38 cellular contexts compared by ENCODE assay signal in genomic region chr14:76657404-76657803, GRCh38.
"Had no signal": no experiment of that assay in that cellular context is flagged by ENCODE, and none has a peak within 500 bp of the region (broad histone marks: within the 10 kb centered on the region; RNA-seq: fewer than 3 reads in every experiment).

No MANE protein-coding gene starts in this region.

- H3K27ac Mint-ChIP-seq: activated naive CD4-positive, alpha-beta T cell treated with anti-CD3 and anti-CD28 coated beads for 36 hours; activated naive CD4-positive, alpha-beta T cell treated with anti-CD3 and anti-CD28 coated beads, Interleukin-2, amount 10 ng/mL, durations not matched to agents 7 days and 5 days; activated naive CD4-positive, alpha-beta T cell treated with anti-CD3 and anti-CD28 coated beads, Interleukin-2, amount 50 U/mL, for 24 hours; activated naive CD4-positive, alpha-beta T cell treated with anti-CD3 and anti-CD28 coated beads, Interleukin-2, amount 50 U/mL, for 72 hours; activated naive CD8-positive, alpha-beta T cell; activated naive CD8-positive, alpha-beta T cell treated with anti-CD3 and anti-CD28 coated beads, Interleukin-2, amount 50 U/mL, for 24 hours; activated T-cell treated with anti-CD3 and anti-CD28 coated beads, Interleukin-2, amount 50 U/mL, for 24 hours; activated T-cell treated with anti-CD3 and anti-CD28 coated beads, Interleukin-2, amount 50 U/mL, for 72 hours; activated T-helper 1 cell treated with anti-CD3 and anti-CD28 coated beads, Interleukin-12 subunit alpha, Interleukin-12 subunit beta, Interleukin-2, Interleukin-4 antibody, amounts not matched to agents 30 ng/mL and 10 ng/mL and 1 ng/mL, durations not matched to agents 14 hours and 24 hours and 36 hours; activated T-helper 17 cell treated with anti-CD3 and anti-CD28 coated beads, Interleukin-2, amount 50 U/mL, for 72 hours; activated T-helper 2 cell treated with anti-CD3 and anti-CD28 coated beads, Interferon-gamma antibody, Interleukin-2, Interleukin-4, amounts not matched to agents 10 μg/mL and 5 μg/mL and 100 μg/mL, durations not matched to agents 14 hours and 24 hours and 36 hours; brain had no signal

- DNase-seq: activated effector memory CD4-positive, alpha-beta T cell treated with anti-CD3 and anti-CD28 coated beads, Interleukin-2, amount 50 U/mL, for 16 hours; activated effector memory CD4-positive, alpha-beta T cell treated with Interleukin-2 at 50 U/mL for 16 hours; activated gamma-delta T cell; activated gamma-delta T cell treated with Interleukin-2 at 50 U/mL for 16 hours; activated naive CD4-positive, alpha-beta T cell; activated naive CD4-positive, alpha-beta T cell treated with anti-CD3 and anti-CD28 coated beads for 36 hours; activated naive CD4-positive, alpha-beta T cell treated with anti-CD3 and anti-CD28 coated beads, Interleukin-2, amount 10 ng/mL, durations not matched to agents 7 days and 5 days; activated naive CD4-positive, alpha-beta T cell treated with anti-CD3 and anti-CD28 coated beads, Interleukin-2, amount 50 U/mL, for 16 hours; activated naive CD4-positive, alpha-beta T cell treated with Interleukin-2 at 50 U/mL for 16 hours; activated naive CD8-positive, alpha-beta T cell treated with anti-CD3 and anti-CD28 coated beads, Interleukin-2, amount 50 U/mL, for 24 hours; activated T-cell treated with anti-CD3 and anti-CD28 coated beads, Interleukin-2, amount 50 U/mL, for 1 hour; activated T-cell treated with anti-CD3 and anti-CD28 coated beads, Interleukin-2, amount 50 U/mL, for 24 hours; activated T-cell treated with anti-CD3 and anti-CD28 coated beads, Interleukin-2, amount 50 U/mL, for 4 hours; activated T-cell treated with anti-CD3 and anti-CD28 coated beads, Interleukin-2, amount 50 U/mL, for 48 hours; activated T-cell treated with anti-CD3 and anti-CD28 coated beads, Interleukin-2, amount 50 U/mL, for 72 hours; adrenal gland; amniotic stem cell; amygdala; anterior cingulate cortex; body of pancreas; brain microvascular endothelial cell; caudate nucleus; central memory CD4-positive, alpha-beta T cell; cerebellar nuclear complex had no signal

- ATAC-seq: activated naive CD4-positive, alpha-beta T cell treated with anti-CD3 and anti-CD28 coated beads, Interleukin-2, amount 50 U/mL, for 72 hours; activated naive CD8-positive, alpha-beta T cell treated with anti-CD3 and anti-CD28 coated beads, Interleukin-2, amount 50 U/mL, for 24 hours; activated T-cell treated with anti-CD3 and anti-CD28 coated beads, Interleukin-2, amount 50 U/mL, for 4 hours; activated T-cell treated with anti-CD3 and anti-CD28 coated beads, Interleukin-2, amount 50 U/mL, for 72 hours; activated T-helper 17 cell treated with anti-CD3 and anti-CD28 coated beads, Interleukin-2, amount 50 U/mL, for 72 hours; body of pancreas had no signal

- H3K27me3 ChIP-seq: adrenal gland, ascending aorta, body of pancreas, brain microvascular endothelial cell, breast epithelium, cardiac muscle cell had no signal

- H3K36me3 ChIP-seq: adrenal gland, ascending aorta, brain microvascular endothelial cell, breast epithelium, cardiac muscle cell had no signal

- H3K4me3 Mint-ChIP-seq: activated naive CD4-positive, alpha-beta T cell treated with anti-CD3 and anti-CD28 coated beads for 36 hours; activated naive CD4-positive, alpha-beta T cell treated with anti-CD3 and anti-CD28 coated beads, Interleukin-2, amount 10 ng/mL, durations not matched to agents 7 days and 5 days; activated naive CD4-positive, alpha-beta T cell treated with anti-CD3 and anti-CD28 coated beads, Interleukin-2, amount 50 U/mL, for 24 hours; activated naive CD8-positive, alpha-beta T cell; activated naive CD8-positive, alpha-beta T cell treated with anti-CD3 and anti-CD28 coated beads, Interleukin-2, amount 50 U/mL, for 24 hours; activated T-cell treated with anti-CD3 and anti-CD28 coated beads, Interleukin-2, amount 50 U/mL, for 24 hours; activated T-cell treated with anti-CD3 and anti-CD28 coated beads, Interleukin-2, amount 50 U/mL, for 4 hours; activated T-cell treated with anti-CD3 and anti-CD28 coated beads, Interleukin-2, amount 50 U/mL, for 72 hours; activated T-helper 1 cell treated with anti-CD3 and anti-CD28 coated beads, Interleukin-12 subunit alpha, Interleukin-12 subunit beta, Interleukin-2, Interleukin-4 antibody, amounts not matched to agents 30 ng/mL and 10 ng/mL and 1 ng/mL, durations not matched to agents 14 hours and 24 hours and 36 hours; activated T-helper 17 cell treated with anti-CD3 and anti-CD28 coated beads, Interleukin-2, amount 50 U/mL, for 72 hours; brain; central memory CD8-positive, alpha-beta T cell had no signal

- H3K4me3 ChIP-seq: adrenal gland, ascending aorta, body of pancreas, breast epithelium, cardiac muscle cell had no signal

- H3K9me3 Mint-ChIP-seq: central memory CD8-positive, alpha-beta T cell had no signal

- H3K4me1 ChIP-seq: adrenal gland, ascending aorta, body of pancreas, breast epithelium had no signal

- H3K36me3 Mint-ChIP-seq: activated naive CD4-positive, alpha-beta T cell treated with anti-CD3 and anti-CD28 coated beads, Interleukin-2, amount 10 ng/mL, durations not matched to agents 7 days and 5 days; activated naive CD4-positive, alpha-beta T cell treated with anti-CD3 and anti-CD28 coated beads, Interleukin-2, amount 50 U/mL, for 24 hours; activated naive CD8-positive, alpha-beta T cell had no signal

- H3K4me1 Mint-ChIP-seq: activated naive CD4-positive, alpha-beta T cell treated with anti-CD3 and anti-CD28 coated beads, Interleukin-2, amount 10 ng/mL, durations not matched to agents 7 days and 5 days; activated naive CD4-positive, alpha-beta T cell treated with anti-CD3 and anti-CD28 coated beads, Interleukin-2, amount 50 U/mL, for 24 hours; activated naive CD8-positive, alpha-beta T cell treated with anti-CD3 and anti-CD28 coated beads, Interleukin-2, amount 50 U/mL, for 24 hours; activated T-helper 17 cell treated with anti-CD3 and anti-CD28 coated beads, Interleukin-2, amount 50 U/mL, for 72 hours; central memory CD8-positive, alpha-beta T cell had no signal

- FAIRE-seq: astrocyte, bronchial epithelial cell, colon had no signal

- H3K27ac ChIP-seq: adrenal gland, ascending aorta, body of pancreas, brain microvascular endothelial cell, breast epithelium, cardiac muscle cell had no signal
